ENCODE assay signal across 1 cellular context in genomic region chr7:84107259-84107658, GRCh38.
TF ChIP-seq lines count a peak whose summit lies in the region.

No MANE protein-coding gene starts in this region.

TF ChIP-seq in WTC11, 78 proteins besides CTCF, POLR2A, EP300 and RAD21 (continued from another document):
- TF ChIP-seq E2F4 (CRISPR knock-in tag; IDR thresholded peaks at IDR 0.05; ENCODE audit: borderline replicate concordance, low read depth) (no peak), SOX15 (CRISPR knock-in tag; IDR thresholded peaks at IDR 0.05) (no peak), ZNF232 (CRISPR knock-in tag; IDR thresholded peaks at IDR 0.05) (no peak), ARID4B (CRISPR knock-in tag; IDR thresholded peaks at IDR 0.05; ENCODE audit: borderline replicate concordance) (no peak), ZNF532 (CRISPR knock-in tag; IDR thresholded peaks at IDR 0.05; ENCODE audit: borderline replicate concordance) (no peak)
